8 cellular contexts compared by ENCODE assay signal in the genomic region with DNA sequence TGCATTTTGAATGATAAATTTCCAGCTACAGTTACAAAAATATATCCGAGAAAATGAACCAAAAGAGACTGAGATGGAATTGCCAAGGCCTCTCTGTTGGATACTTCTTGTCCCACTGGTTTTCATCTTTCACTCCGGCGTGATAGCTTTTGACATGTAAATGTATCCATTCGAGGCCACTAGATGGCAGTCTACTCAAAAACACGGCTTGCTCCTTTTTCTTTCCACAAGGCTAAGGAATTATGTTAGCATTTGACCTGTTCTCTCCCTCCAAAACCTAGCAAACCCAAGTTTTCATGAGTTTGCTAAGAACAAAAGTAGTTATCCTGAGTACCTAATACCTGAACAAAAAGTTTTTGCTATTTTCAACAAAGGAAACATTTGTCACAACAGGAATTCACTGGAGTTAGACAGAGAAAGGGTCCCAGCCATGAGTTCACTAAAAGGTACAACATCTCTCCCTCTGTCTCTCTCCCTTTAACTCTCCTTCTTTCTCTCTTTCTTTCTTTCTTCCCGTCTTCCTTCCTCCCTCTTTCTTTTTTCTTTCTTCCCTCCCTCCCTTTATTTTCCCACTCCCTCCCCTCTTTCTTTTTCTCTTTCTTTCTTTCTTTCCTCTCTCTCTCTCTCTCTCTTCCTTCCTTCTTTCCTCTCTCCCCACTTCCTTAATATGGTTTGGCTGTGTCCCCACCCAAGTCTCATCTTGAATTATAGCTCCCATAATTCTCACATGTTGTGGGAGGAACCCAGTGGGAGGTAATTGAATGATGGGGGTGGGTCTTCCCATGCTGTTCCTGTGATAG.
A peak's percentile ranks its signal among the peaks of the same experiment; 100 is the strongest.
DNase-seq lines count a peak whose midpoint lies in the region; ATAC-seq and TF ChIP-seq lines count a peak whose summit lies in the region.

No MANE protein-coding gene starts in this region.

- H3K27me3 ChIP-seq in adipocyte (replicated peaks; ENCODE audit: control insufficient read depth, insufficient read depth, low read length) (peaks cover 10% of the 10 kb centered on the region), thyroid gland (no peaks in the 10 kb centered on the region)

- H3K27ac ChIP-seq in thyroid gland, result no peak overlapping the region

- TF ChIP-seq POLR2A in thyroid gland (IDR thresholded peaks at IDR 0.05), result no peak

- no peaks in the 10 kb centered on the region for H3K9me3 ChIP-seq in adipocyte (ENCODE audit: control insufficient read depth, low read length)
- no peaks in the 10 kb centered on the region for H3K9me3 ChIP-seq in thyroid gland

- peak; percentile 52 for ATAC-seq in GM18520 (IDR thresholded peaks at IDR 0.05; ENCODE audit: unreplicated experiment)
- ATAC-seq in HG03139 (IDR thresholded peaks at IDR 0.05; ENCODE audit: unreplicated experiment), result peak; percentile 70
- ATAC-seq in HG02938 (IDR thresholded peaks at IDR 0.05; ENCODE audit: unreplicated experiment), result no peak

- WGBS in thyroid gland, 2 donors, result 9 to 14% methylated on average over 6 of the region's 6 CpGs

- H3K36me3 ChIP-seq in adipocyte (ENCODE audit: control insufficient read depth, insufficient read depth, low read length, severe bottlenecking), result no peaks in the 10 kb centered on the region
- H3K36me3 ChIP-seq in thyroid gland, result no peaks in the 10 kb centered on the region

- H3K4me3 ChIP-seq in adipocyte (ENCODE audit: low read length) (no peak overlapping the region), thyroid gland (replicated peaks in 1 of 3) (no peak overlapping the region)

- no peak overlapping the region for H3K9ac ChIP-seq in adipocyte (ENCODE audit: low read length)

- DNase-seq in COR-L47 (lab: John Stamatoyannopoulos, UW) (peak; percentile 39), NCI-H2196 (lab: John Stamatoyannopoulos, UW; ENCODE audit: unreplicated experiment) (peak; percentile 51), adipocyte (ENCODE audit: low read depth) (peak; percentile 66), iPS-NIHi7 (ENCODE audit: extremely low spot score) (peak; percentile 68), thyroid gland (peak in 1 of 2 donors; percentile 11)

- H3K4me1 ChIP-seq in adipocyte (ENCODE audit: control insufficient read depth, insufficient read depth, low read length), result no peaks in the 10 kb centered on the region
- no peaks in the 10 kb centered on the region for H3K4me1 ChIP-seq in thyroid gland

- intact Hi-C loops in thyroid gland (cut with DNase I), result no loop called here

- peak in 5 of 6 experiments; percentile 21 to 68 (median 29) for TF ChIP-seq CTCF in thyroid gland (IDR thresholded peaks at IDR 0.05)
